20 cellular contexts compared by ENCODE assay signal in the genomic region with DNA sequence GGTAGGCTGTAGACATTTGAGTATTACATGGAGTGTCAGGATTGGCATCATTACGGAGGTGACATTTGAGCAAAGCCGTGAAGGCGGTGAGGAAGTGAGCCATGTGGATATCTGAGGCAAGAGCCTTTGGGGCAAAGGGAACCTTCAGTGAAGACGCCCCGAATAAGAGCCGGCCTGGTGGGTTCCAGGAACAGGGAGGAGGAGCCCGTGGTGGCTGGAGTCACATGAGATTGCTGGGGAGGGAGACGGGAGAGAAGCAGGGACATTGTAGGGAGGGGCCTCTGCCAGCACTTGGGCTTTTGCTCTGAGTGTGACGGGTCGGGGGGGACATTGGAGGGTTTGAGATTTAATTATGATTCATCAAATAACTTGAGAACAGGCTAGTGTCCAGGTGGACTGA.
DNase-seq lines count a peak whose midpoint lies in the region; ATAC-seq and TF ChIP-seq lines count a peak whose summit lies in the region.
"Had no signal": no experiment of that assay in that cellular context is flagged by ENCODE, and none has a peak within 500 bp of the region (broad histone marks: within the 10 kb centered on the region; RNA-seq: fewer than 3 reads in every experiment).

No MANE protein-coding gene starts in this region.

- H3K27ac ChIP-seq in BLaER1 (no peak overlapping the region), RWPE2 (ENCODE audit: poor library complexity, severe bottlenecking) (no peak overlapping the region)
- H3K27ac ChIP-seq: GM23248, HL-60 had no signal

- H3K4me1 ChIP-seq in BLaER1 = peaks cover 98% of the 10 kb centered on the region
- no peaks in the 10 kb centered on the region for H3K4me1 ChIP-seq in RWPE2 (ENCODE audit: insufficient read depth, poor library complexity, severe bottlenecking)
- H3K4me1 ChIP-seq: HAP-1 had no signal

- H3K27me3 ChIP-seq in BLaER1 (no peaks in the 10 kb centered on the region), RWPE2 (ENCODE audit: insufficient read depth, poor library complexity, severe bottlenecking) (peaks cover 68% of the 10 kb centered on the region)

- DNase-seq in RWPE2 (ENCODE audit: low spot score) = peak; percentile 73
- no peak for DNase-seq in glutamatergic neuron
- no peak for DNase-seq in stimulated activated effector memory CD8-positive, alpha-beta T cell treated with anti-CD3 and anti-CD28 coated beads, Interleukin-12 subunit alpha, Interleukin-12 subunit beta, amount 100 ng/mL, for 72 hours (ENCODE audit: low spot score in 2 of 2)
- DNase-seq in omental fat pad (ENCODE audit: low spot score) = no peak
- no peak for DNase-seq in SHP77 (lab: John Stamatoyannopoulos, UW)
- no peak for DNase-seq in NOMO-1 (lab: John Stamatoyannopoulos, UW; ENCODE audit: unreplicated experiment in 2 of 2)
- DNase-seq: 8988T; CD4-positive, CD25-positive, alpha-beta regulatory T cell; CD8-positive, alpha-beta memory T cell; COR-L47; DMS 273 treated with DMSO at 0.1 percent for 48 hours; DMS53; DND-41; EL; GM23248 had no signal

- peaks cover 7% of the 10 kb centered on the region for H3K36me3 Mint-ChIP-seq in glutamatergic neuron (ENCODE audit: unreplicated experiment)
- no peaks in the 10 kb centered on the region for H3K36me3 Mint-ChIP-seq in stimulated activated effector memory CD8-positive, alpha-beta T cell treated with anti-CD3 and anti-CD28 coated beads, Interleukin-12 subunit alpha, Interleukin-12 subunit beta, amount 100 ng/mL, for 72 hours
- H3K36me3 Mint-ChIP-seq: CD4-positive, CD25-positive, alpha-beta regulatory T cell; CD8-positive, alpha-beta memory T cell had no signal

- no peak overlapping the region for H3K9ac ChIP-seq in BLaER1
- H3K9ac ChIP-seq: GM23248 had no signal

- H3K4me3 Mint-ChIP-seq in glutamatergic neuron (ENCODE audit: unreplicated experiment) = no peak overlapping the region
- no peak overlapping the region for H3K4me3 Mint-ChIP-seq in stimulated activated effector memory CD8-positive, alpha-beta T cell treated with anti-CD3 and anti-CD28 coated beads, Interleukin-12 subunit alpha, Interleukin-12 subunit beta, amount 100 ng/mL, for 72 hours
- H3K4me3 Mint-ChIP-seq: CD4-positive, CD25-positive, alpha-beta regulatory T cell; CD8-positive, alpha-beta memory T cell had no signal

- ATAC-seq in RWPE2 (ENCODE audit: low read depth) (no peak), omental fat pad (ENCODE audit: low FRiP score) (no peak), GM21528 (IDR thresholded peaks at IDR 0.05; ENCODE audit: low FRiP score, unreplicated experiment) (no peak)
- ATAC-seq in stimulated activated effector memory CD8-positive, alpha-beta T cell treated with anti-CD3 and anti-CD28 coated beads, Interleukin-12 subunit alpha, Interleukin-12 subunit beta, amount 100 ng/mL, for 72 hours = peak; percentile 20
- ATAC-seq: GM12878 had no signal

- H3K36me3 ChIP-seq in BLaER1 (peaks cover 84% of the 10 kb centered on the region), RWPE2 (ENCODE audit: low read depth) (no peaks in the 10 kb centered on the region)
- H3K36me3 ChIP-seq: HAP-1 had no signal

- peaks cover 29% of the 10 kb centered on the region for H3K4me1 Mint-ChIP-seq in glutamatergic neuron (ENCODE audit: low read depth, unreplicated experiment)
- no peaks in the 10 kb centered on the region for H3K4me1 Mint-ChIP-seq in stimulated activated effector memory CD8-positive, alpha-beta T cell treated with anti-CD3 and anti-CD28 coated beads, Interleukin-12 subunit alpha, Interleukin-12 subunit beta, amount 100 ng/mL, for 72 hours
- H3K4me1 Mint-ChIP-seq: CD4-positive, CD25-positive, alpha-beta regulatory T cell; CD8-positive, alpha-beta memory T cell had no signal

- peak overlapping the region; percentile 11 for H3K27ac Mint-ChIP-seq in glutamatergic neuron (ENCODE audit: unreplicated experiment)
- H3K27ac Mint-ChIP-seq in stimulated activated effector memory CD8-positive, alpha-beta T cell treated with anti-CD3 and anti-CD28 coated beads, Interleukin-12 subunit alpha, Interleukin-12 subunit beta, amount 100 ng/mL, for 72 hours = no peak overlapping the region
- H3K27ac Mint-ChIP-seq: CD4-positive, CD25-positive, alpha-beta regulatory T cell; CD8-positive, alpha-beta memory T cell had no signal

- H3K27me3 Mint-ChIP-seq in glutamatergic neuron (ENCODE audit: unreplicated experiment) = peaks cover 12% of the 10 kb centered on the region
- H3K27me3 Mint-ChIP-seq: CD4-positive, CD25-positive, alpha-beta regulatory T cell had no signal

- no peak overlapping the region for H3K4me3 ChIP-seq in BLaER1
- no peak overlapping the region for H3K4me3 ChIP-seq in RWPE2 (ENCODE audit: severe bottlenecking)
- H3K4me3 ChIP-seq: GM12878, GM23248, HAP-1 had no signal

- peaks cover 100% of the 10 kb centered on the region for H4K20me1 ChIP-seq in BLaER1

- H3K9me3 ChIP-seq in BLaER1 (peaks cover 14% of the 10 kb centered on the region; the same call in 1 of the 2 replicates), RWPE2 (ENCODE audit: severe bottlenecking) (no peaks in the 10 kb centered on the region)
- H3K9me3 ChIP-seq: HAP-1 had no signal

- peak overlapping the region; percentile 52 for H3K4me2 ChIP-seq in BLaER1

- no peak for TF ChIP-seq CTCF in RWPE2 (IDR thresholded peaks at IDR 0.05; ENCODE audit: poor library complexity, severe bottlenecking)
- no peak for TF ChIP-seq CTCF in glutamatergic neuron (IDR thresholded peaks at IDR 0.05; ENCODE audit: partially characterized antibody, unreplicated experiment)
- no peak for TF ChIP-seq CTCF in omental fat pad (IDR thresholded peaks at IDR 0.05)

- peaks cover 7% of the 10 kb centered on the region for H3K9me3 Mint-ChIP-seq in glutamatergic neuron (ENCODE audit: unreplicated experiment)
- no peaks in the 10 kb centered on the region for H3K9me3 Mint-ChIP-seq in stimulated activated effector memory CD8-positive, alpha-beta T cell treated with anti-CD3 and anti-CD28 coated beads, Interleukin-12 subunit alpha, Interleukin-12 subunit beta, amount 100 ng/mL, for 72 hours
